In the genomic region with DNA sequence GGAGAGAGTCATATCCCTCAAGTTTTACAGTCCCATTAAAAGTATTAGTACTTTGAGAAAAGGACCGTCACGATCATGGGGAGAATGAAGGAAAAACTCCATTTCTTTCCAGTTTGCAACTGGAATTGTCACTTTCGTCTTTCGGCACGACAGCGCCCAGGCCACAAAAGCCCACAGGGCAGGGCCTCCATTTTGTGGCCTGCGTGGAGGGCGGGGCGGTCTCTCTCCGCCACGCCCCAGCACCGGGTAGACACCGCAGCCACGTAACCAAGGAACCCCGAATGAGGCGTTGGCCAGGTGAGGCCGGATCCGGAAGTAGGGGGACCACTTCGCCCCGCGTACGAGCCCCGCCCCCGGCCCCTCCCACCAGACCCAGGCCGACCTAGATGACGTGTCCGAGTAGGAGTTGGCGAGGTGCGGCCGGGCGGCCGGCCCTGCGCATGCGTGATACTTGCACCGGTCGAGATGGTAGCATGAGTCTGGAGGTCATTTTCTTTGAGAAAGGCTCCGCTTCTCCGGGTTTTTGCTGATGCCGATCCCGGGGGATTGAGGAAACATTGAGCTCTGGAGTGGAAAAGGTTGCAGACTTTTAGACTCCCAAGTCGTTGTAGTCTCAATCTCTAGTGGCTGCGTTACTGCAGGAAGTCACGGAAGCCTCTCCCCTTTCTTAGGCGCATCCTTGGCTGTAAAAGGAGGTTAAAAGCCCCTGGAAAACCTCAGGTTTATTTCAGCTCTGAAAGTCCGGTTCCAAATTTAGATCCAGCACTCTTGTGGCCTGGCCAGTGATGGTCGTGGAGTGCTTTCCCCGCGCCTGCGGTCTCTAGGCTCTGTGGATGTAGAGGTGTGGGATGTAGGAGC, we compare ENCODE assay signal across 8 cellular contexts. TPM values are rescaled to one million over a fixed set of nuclear protein-coding genes. Genes with fewer than 3 reads are reported as not detected.
DNase-seq lines count a peak whose midpoint lies in the region; ATAC-seq and TF ChIP-seq lines count a peak whose summit lies in the region.

No MANE protein-coding gene starts in this region.

- WGBS in tibial nerve, 2 donors, result 3 to 4% methylated on average over 31 to 34 of the region's 49 CpGs

- H3K27ac ChIP-seq in parathyroid adenoma (peak overlapping the region; percentile 85), tibial nerve (peak overlapping the region; percentile 68 to 94 (median 86))

- no peaks in the 10 kb centered on the region for H3K9me3 ChIP-seq in adipocyte (ENCODE audit: control insufficient read depth, low read length)
- H3K9me3 ChIP-seq in parathyroid adenoma (ENCODE audit: control insufficient read depth, low read length), result no peaks in the 10 kb centered on the region
- no peaks in the 10 kb centered on the region for H3K9me3 ChIP-seq in tibial nerve

- intact Hi-C loops in cardiac septum (cut with DNase I), result loop anchor here (5.0 kb wide), 1 partner anchor 56 kb away; no protein-coding TSS in a partner anchor

- H3K27me3 ChIP-seq in adipocyte (replicated peaks; ENCODE audit: control insufficient read depth, insufficient read depth, low read length) (no peaks in the 10 kb centered on the region), parathyroid adenoma (ENCODE audit: control insufficient read depth, insufficient read depth, low read length) (no peaks in the 10 kb centered on the region), tibial nerve (no peaks in the 10 kb centered on the region)

- H2AFZ ChIP-seq in parathyroid adenoma, result peak overlapping the region; percentile 94

- peak overlapping the region; percentile 98 for H3K4me2 ChIP-seq in parathyroid adenoma (ENCODE audit: low read length)

- H3K9ac ChIP-seq in adipocyte (ENCODE audit: low read length), result peak overlapping the region; percentile 90
- H3K9ac ChIP-seq in parathyroid adenoma, result no peak overlapping the region

- H3K36me3 ChIP-seq in adipocyte (ENCODE audit: control insufficient read depth, insufficient read depth, low read length, severe bottlenecking) (no peaks in the 10 kb centered on the region), parathyroid adenoma (ENCODE audit: control insufficient read depth, insufficient read depth, low read length) (no peaks in the 10 kb centered on the region), tibial nerve (no peaks in the 10 kb centered on the region)

- peak in 1 of 2 donors; percentile 83 for TF ChIP-seq EP300 in tibial nerve (IDR thresholded peaks at IDR 0.05)

- TF ChIP-seq CTCF in GM12864 (IDR thresholded peaks at IDR 0.05; ENCODE audit: low read depth, low read length, missing control alignments), result no peak
- TF ChIP-seq CTCF in parathyroid adenoma (IDR thresholded peaks at IDR 0.05), result no peak
- peak in 2 of 5 experiments; percentile 28 to 36 for TF ChIP-seq CTCF in tibial nerve (IDR thresholded peaks at IDR 0.05)

- H3K4me3 ChIP-seq in GM12864 (ENCODE audit: low read depth, low read length) (peak overlapping the region; percentile 61), adipocyte (ENCODE audit: low read length) (peak overlapping the region; percentile 86), parathyroid adenoma (ENCODE audit: low read depth, low read length) (peak overlapping the region; percentile 78), tibial nerve (peak overlapping the region; percentile 31 to 79 (median 58))

- peak in 1 of 2 donors; percentile 45 for TF ChIP-seq POLR2A in tibial nerve (IDR thresholded peaks at IDR 0.05)

- peak; percentile 47 for ATAC-seq in HG02678 (IDR thresholded peaks at IDR 0.05; ENCODE audit: unreplicated experiment)

- peaks cover 11% of the 10 kb centered on the region for H3K79me2 ChIP-seq in parathyroid adenoma

- peaks cover 35% of the 10 kb centered on the region for H3K4me1 ChIP-seq in adipocyte (ENCODE audit: control insufficient read depth, insufficient read depth, low read length)
- H3K4me1 ChIP-seq in parathyroid adenoma, result peaks cover 12% of the 10 kb centered on the region
- H3K4me1 ChIP-seq in tibial nerve, result peaks cover 0 to 57% (median 19%) of the 10 kb centered on the region in 4 donors

- DNase-seq in GM12864 (ENCODE audit: low read depth) (peak; percentile 94), NCI-H1417 treated with DMSO at 0.1 percent for 48 hours (lab: John Stamatoyannopoulos, UW) (peak; percentile 99), SW 1271 (lab: John Stamatoyannopoulos, UW) (peak; percentile 91 to 98), adipocyte (ENCODE audit: low read depth) (peak; percentile 95), cardiac septum (ENCODE audit: low spot score) (peak; percentile 98), tibial nerve (ENCODE audit: low spot score in 2 of 2) (peak; percentile 87 to 93)

RNA-seq across cellular contexts. Expression of gene TM9SF2, which starts 2.7 kb away (rescaled TPM):
- total RNA-seq in cardiac septum (61.8 TPM), tibial nerve (100 to 1,000 TPM in 1 of 4 donors, 10 to 100 TPM in 3; 67.8 to 110 (median 82.7) TPM)

Comparison
In these comparisons a context has a peak if more than half of its experiments do, and no peak if none do; other contexts are left out.
1. Peak in every context shown above with its lines: DNase-seq, ATAC-seq, H3K4me3 ChIP-seq and H3K27ac ChIP-seq.